ENCODE assay signal across 11 cellular contexts in the genomic region with DNA sequence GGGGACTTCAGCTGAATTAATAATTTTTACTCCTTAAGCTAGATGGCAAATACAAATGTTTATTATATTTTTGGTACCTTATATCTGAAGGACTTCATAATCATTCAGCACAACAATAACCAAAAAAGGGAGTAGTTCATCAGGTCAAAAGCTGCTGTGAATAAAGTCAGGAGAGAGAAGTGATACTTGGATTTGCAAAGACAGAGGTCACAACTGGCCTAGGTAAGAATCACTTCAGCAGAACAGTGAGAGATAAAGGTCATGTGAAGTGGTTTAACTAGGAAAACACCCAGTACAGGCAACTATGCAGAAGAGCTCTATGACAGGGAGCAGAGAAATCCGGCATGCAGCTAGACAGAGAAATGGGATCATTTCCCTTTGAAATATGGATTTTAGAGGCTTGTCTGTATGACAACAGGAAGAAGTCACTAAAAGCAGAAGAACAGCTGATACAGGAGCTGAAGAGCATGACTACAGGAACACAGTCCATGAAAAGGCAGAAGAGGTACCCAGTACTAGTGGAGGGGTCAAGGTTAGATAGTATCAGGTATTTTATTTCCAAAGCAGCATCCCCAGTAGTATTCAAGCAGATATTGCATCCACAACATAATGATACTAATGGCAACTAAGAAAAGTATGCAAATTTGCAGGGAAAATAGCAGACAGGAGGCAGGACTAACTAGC. TPM values are rescaled to one million over a fixed set of nuclear protein-coding genes. Genes with fewer than 3 reads are reported as not detected.
DNase-seq lines count a peak whose midpoint lies in the region; ATAC-seq lines count a peak whose summit lies in the region.
"Had no signal": no experiment of that assay in that cellular context is flagged by ENCODE, and none has a peak within 500 bp of the region (broad histone marks: within the 10 kb centered on the region; RNA-seq: fewer than 3 reads in every experiment).

No MANE protein-coding gene starts in this region.

- H2BK15ac ChIP-seq in mesenchymal stem cell (ENCODE audit: low read depth, poor library complexity, severe bottlenecking), result no peak overlapping the region

- H3K27me3 ChIP-seq in mesenchymal stem cell (ENCODE audit: control insufficient read depth in 1 of 2, insufficient read depth in 1 of 2, low read length in 2 of 2), result no peaks in the 10 kb centered on the region

- H3K4me1 ChIP-seq in mesenchymal stem cell (ENCODE audit: control insufficient read depth, insufficient read depth, low read depth, low read length), result peaks cover 11% of the 10 kb centered on the region

- no peak overlapping the region for H2BK5ac ChIP-seq in mesenchymal stem cell (ENCODE audit: low read depth, low read length, poor library complexity, severe bottlenecking)

- H3K79me1 ChIP-seq in mesenchymal stem cell (replicated peaks; ENCODE audit: low read length, poor library complexity, severe bottlenecking), result no peaks in the 10 kb centered on the region

- H4K91ac ChIP-seq in mesenchymal stem cell (ENCODE audit: low read length), result no peak overlapping the region

- H3K4me3 ChIP-seq in mesenchymal stem cell (ENCODE audit: insufficient read depth in 1 of 2, low read depth in 1 of 2, low read length in 2 of 2), result no peak overlapping the region

- WGBS in mesenchymal stem cell, result 56% methylated on average over 1 of the region's 1 CpG

- H2AFZ ChIP-seq in mesenchymal stem cell (ENCODE audit: low read depth, low read length), result no peak overlapping the region

- ATAC-seq in GM18519 (IDR thresholded peaks at IDR 0.05; ENCODE audit: low FRiP score, unreplicated experiment) (peak; percentile 41), GM21619 (IDR thresholded peaks at IDR 0.05; ENCODE audit: unreplicated experiment) (peak; percentile 44), HG03460 (IDR thresholded peaks at IDR 0.05; ENCODE audit: unreplicated experiment) (peak; percentile 51)

- no peaks in the 10 kb centered on the region for H3K9me3 ChIP-seq in mesenchymal stem cell (ENCODE audit: control insufficient read depth, low read length)

- H3K36me3 ChIP-seq in mesenchymal stem cell (ENCODE audit: control insufficient read depth in 1 of 2, insufficient read depth in 2 of 2, low read depth in 1 of 2, low read length in 2 of 2), result peaks cover 6 to 8% of the 10 kb centered on the region in 2 experiments

- no peak overlapping the region for H3K14ac ChIP-seq in mesenchymal stem cell (ENCODE audit: low read length in 2 of 2)

- no peak overlapping the region for H2BK12ac ChIP-seq in mesenchymal stem cell (ENCODE audit: low read length in 2 of 2)

- DNase-seq in mesenchymal stem cell, result no peak
- DNase-seq in occipital lobe (lab: John Stamatoyannopoulos, UW), result no peak
- no peak for DNase-seq in DMS 273 (lab: John Stamatoyannopoulos, UW; ENCODE audit: unreplicated experiment)
- DNase-seq in NCI-H510A (lab: John Stamatoyannopoulos, UW), result no peak
- DNase-seq in AG20443 (ENCODE audit: low spot score), result no peak
- DNase-seq: activated CD4-positive, CD25-positive, alpha-beta regulatory T cell treated with anti-CD3 and anti-CD28 coated beads, Interleukin-2, amount 50 U/mL, for 72 hours; effector CD4-positive, alpha-beta T cell; NCI-H2081 treated with DMSO at 0.1 percent for 48 hours had no signal

- H3K4me2 ChIP-seq in mesenchymal stem cell (ENCODE audit: low read length, poor library complexity, severe bottlenecking), result no peak overlapping the region

- H3K27ac ChIP-seq in mesenchymal stem cell (ENCODE audit: low read length, poor library complexity, severe bottlenecking), result peak overlapping the region; percentile 52

- no peak overlapping the region for H3K23ac ChIP-seq in mesenchymal stem cell (ENCODE audit: low read length in 2 of 2)

- H3K18ac ChIP-seq in mesenchymal stem cell (ENCODE audit: low read depth in 1 of 2, low read length in 2 of 2), result no peak overlapping the region

- no peak overlapping the region for H3K4ac ChIP-seq in mesenchymal stem cell (ENCODE audit: low read depth in 1 of 2, low read length in 2 of 2)

- no peak overlapping the region for H2AK5ac ChIP-seq in mesenchymal stem cell (ENCODE audit: low read length, severe bottlenecking)

- no peak overlapping the region for H3K9ac ChIP-seq in mesenchymal stem cell (ENCODE audit: low read length)

- H4K8ac ChIP-seq in mesenchymal stem cell (ENCODE audit: low read length), result no peak overlapping the region

- no peak overlapping the region for H2BK120ac ChIP-seq in mesenchymal stem cell (ENCODE audit: low read depth, low read length)

RNA-seq across cellular contexts. Expression of a gene that starts 25.7 kb away (rescaled TPM):
- 74.4 TPM for polyA plus RNA-seq in mesenchymal stem cell (2013, experiment 1 of 2)
- polyA plus RNA-seq in mesenchymal stem cell (2013, experiment 2 of 2), result 72.6 TPM
- 8.6 TPM for total RNA-seq in occipital lobe
